7 cellular contexts compared by ENCODE assay signal in the genomic region with DNA sequence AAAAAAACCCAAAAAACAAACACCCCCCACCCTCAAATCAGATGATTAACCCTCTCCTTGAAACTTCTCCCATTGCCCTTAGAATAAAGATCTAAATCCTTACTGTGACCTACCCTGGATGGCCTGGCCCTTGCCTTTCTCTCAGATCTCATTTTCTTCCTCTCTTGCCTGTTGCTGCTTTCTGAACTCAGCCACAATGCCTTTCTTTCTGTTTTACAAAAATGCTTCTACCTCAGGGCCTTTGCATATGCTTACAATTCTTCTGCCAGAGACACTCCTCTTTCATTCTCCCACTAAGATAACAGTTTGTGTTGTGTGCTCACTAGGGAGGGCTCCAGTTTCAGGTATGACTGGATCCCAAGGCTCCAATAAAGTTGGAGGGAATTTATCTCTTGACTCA.
"Had no signal": no experiment of that assay in that cellular context is flagged by ENCODE, and none has a peak within 500 bp of the region (broad histone marks: within the 10 kb centered on the region; RNA-seq: fewer than 3 reads in every experiment).

No MANE protein-coding gene starts in this region.

- H3K4me2 ChIP-seq: KMS-11 had no signal

- ATAC-seq: HepG2 had no signal

- H3K9ac ChIP-seq: KMS-11 had no signal

- H3K27ac ChIP-seq: HL-60, KMS-11 had no signal

- FAIRE-seq: HepG2, HTR-8/SVneo had no signal

- DNase-seq: IMR-90, KBM-7, KG1 had no signal
